In genomic region chr11:17762309-17762974, GRCh38 we compare ENCODE assay signal across 15 cellular contexts. TPM values are rescaled to one million over a fixed set of nuclear protein-coding genes. Genes with fewer than 3 reads are reported as not detected.
A peak's percentile ranks its signal among the peaks of the same experiment; 100 is the strongest.
DNase-seq lines count a peak whose midpoint lies in the region; ATAC-seq lines count a peak whose summit lies in the region.
"Had no signal": no experiment of that assay in that cellular context is flagged by ENCODE, and none has a peak within 500 bp of the region (broad histone marks: within the 10 kb centered on the region; RNA-seq: fewer than 3 reads in every experiment).

No MANE protein-coding gene starts in this region.

- H3K9me3 ChIP-seq in neuronal stem cell (replicated peaks in 1 of 2; ENCODE audit: control insufficient read depth in 2 of 2, insufficient read depth in 1 of 2, low read depth in 1 of 2, low read length in 2 of 2) = no peaks in the 10 kb centered on the region

- no peaks in the 10 kb centered on the region for H3K36me3 Mint-ChIP-seq in activated CD4-positive, alpha-beta T cell treated with anti-CD3 and anti-CD28 coated beads for 36 hours (ENCODE audit: low read depth)
- H3K36me3 Mint-ChIP-seq: activated naive CD8-positive, alpha-beta T cell treated with anti-CD3 and anti-CD28 coated beads, Interleukin-2, amount 10 ng/mL, durations not matched to agents 7 days and 5 days had no signal

- H4K91ac ChIP-seq in neuronal stem cell (ENCODE audit: low read depth, low read length, poor library complexity) = no peak overlapping the region

- H2BK12ac ChIP-seq in neuronal stem cell (ENCODE audit: low read length) = peak overlapping the region; percentile 76

- H3K4me1 Mint-ChIP-seq in activated CD4-positive, alpha-beta T cell treated with anti-CD3 and anti-CD28 coated beads for 36 hours = peaks cover 2% of the 10 kb centered on the region
- H3K4me1 Mint-ChIP-seq: activated naive CD8-positive, alpha-beta T cell treated with anti-CD3 and anti-CD28 coated beads, Interleukin-2, amount 10 ng/mL, durations not matched to agents 7 days and 5 days had no signal

- no peak overlapping the region for H3K4me3 ChIP-seq in neuronal stem cell (ENCODE audit: low read length in 2 of 2)

- no peak overlapping the region for H2AFZ ChIP-seq in neuronal stem cell (ENCODE audit: low read length)

- H3K36me3 ChIP-seq in neuronal stem cell (replicated peaks in 1 of 2; ENCODE audit: control insufficient read depth in 2 of 2, insufficient read depth in 2 of 2, low read length in 2 of 2) = no peaks in the 10 kb centered on the region

- no peaks in the 10 kb centered on the region for H3K79me1 ChIP-seq in neuronal stem cell (ENCODE audit: low read depth, low read length)

- H2BK120ac ChIP-seq in neuronal stem cell (ENCODE audit: low read depth, low read length) = no peak overlapping the region

- no peak overlapping the region for H3K4me3 Mint-ChIP-seq in activated CD4-positive, alpha-beta T cell treated with anti-CD3 and anti-CD28 coated beads for 36 hours
- H3K4me3 Mint-ChIP-seq: activated naive CD8-positive, alpha-beta T cell treated with anti-CD3 and anti-CD28 coated beads, Interleukin-2, amount 10 ng/mL, durations not matched to agents 7 days and 5 days; dendritic cell treated with granulocyte-macrophage colony-stimulating factor and Interleukin-4, amounts not matched to agents 40 ng/mL and 50 ng/mL, for 4 days; H9; T-helper 17 cell had no signal

- no peaks in the 10 kb centered on the region for H3K27me3 ChIP-seq in neuronal stem cell (ENCODE audit: control insufficient read depth in 3 of 3, insufficient read depth in 3 of 3, low read depth in 1 of 3, low read length in 3 of 3)

- H3K27ac ChIP-seq in neuronal stem cell (replicated peaks; ENCODE audit: low read length) = no peak overlapping the region

- no peak overlapping the region for H3K4ac ChIP-seq in neuronal stem cell (ENCODE audit: low read length)

- no peak overlapping the region for H3K23ac ChIP-seq in neuronal stem cell (ENCODE audit: low read depth, low read length, poor library complexity)

- peak; percentile 11 for DNase-seq in activated CD4-positive, alpha-beta T cell treated with anti-CD3 and anti-CD28 coated beads for 36 hours
- no peak for DNase-seq in activated CD4-positive, alpha-beta T cell treated with anti-CD3 and anti-CD28 coated beads for 48 hours
- DNase-seq in NCI-H69 (lab: John Stamatoyannopoulos, UW) (peak; percentile 24), neuronal stem cell (ENCODE audit: low spot score) (no peak), kidney glomerular epithelial cell (lab: John Stamatoyannopoulos, UW) (no peak), NCI-H146 treated with DMSO at 0.1 percent for 48 hours (lab: John Stamatoyannopoulos, UW; ENCODE audit: unreplicated experiment) (no peak), C1 segment of cervical spinal cord (lab: John Stamatoyannopoulos, UW) (no peak)
- DNase-seq: activated naive CD8-positive, alpha-beta T cell treated with anti-CD3 and anti-CD28 coated beads, Interleukin-2, amount 10 ng/mL, durations not matched to agents 7 days and 5 days; H9; NCI-H146; T-helper 17 cell had no signal

- WGBS in neuronal stem cell (ENCODE audit: extremely low coverage in 2 of 2, insufficient read length in 2 of 2, insufficient replicate concordance in 1 of 2), 2 donors = no CpG with 5 or more reads among the region's 17 CpGs

- no peak overlapping the region for H3K4me2 ChIP-seq in neuronal stem cell (ENCODE audit: insufficient read depth, low read length, poor library complexity, severe bottlenecking)

- H3K18ac ChIP-seq in neuronal stem cell (ENCODE audit: low read length) = peak overlapping the region; percentile 61

- peaks cover 3% of the 10 kb centered on the region for H3K27me3 Mint-ChIP-seq in activated CD4-positive, alpha-beta T cell treated with anti-CD3 and anti-CD28 coated beads for 36 hours
- H3K27me3 Mint-ChIP-seq: dendritic cell treated with granulocyte-macrophage colony-stimulating factor and Interleukin-4, amounts not matched to agents 40 ng/mL and 50 ng/mL, for 4 days had no signal

- no peak overlapping the region for H2BK5ac ChIP-seq in neuronal stem cell (ENCODE audit: low read length)

- H3K27ac Mint-ChIP-seq in activated CD4-positive, alpha-beta T cell treated with anti-CD3 and anti-CD28 coated beads for 36 hours = no peak overlapping the region
- H3K27ac Mint-ChIP-seq: activated naive CD8-positive, alpha-beta T cell treated with anti-CD3 and anti-CD28 coated beads, Interleukin-2, amount 10 ng/mL, durations not matched to agents 7 days and 5 days; dendritic cell treated with granulocyte-macrophage colony-stimulating factor and Interleukin-4, amounts not matched to agents 40 ng/mL and 50 ng/mL, for 4 days; T-helper 17 cell had no signal

- POLR2A ChIA-PET in activated CD4-positive, alpha-beta T cell treated with anti-CD3 and anti-CD28 coated beads for 36 hours (lab: Charles Lee) = no interaction called here

- intact Hi-C loops in activated CD4-positive, alpha-beta T cell treated with anti-CD3 and anti-CD28 coated beads for 36 hours (cut with DNase I, micrococcal nuclease) = no loop called here

- CTCF ChIA-PET in activated CD4-positive, alpha-beta T cell treated with anti-CD3 and anti-CD28 coated beads for 36 hours (lab: Charles Lee) = interaction anchor here (0.7 kb wide), 1 partner anchor 79 kb away, joined by 3 read pairs; no protein-coding TSS in a partner anchor

- H2AK5ac ChIP-seq in neuronal stem cell (ENCODE audit: low read depth, low read length) = peak overlapping the region; percentile 90

- H3K14ac ChIP-seq in neuronal stem cell (ENCODE audit: low read length) = no peak overlapping the region

- H2BK15ac ChIP-seq in neuronal stem cell (ENCODE audit: low read length) = peak overlapping the region; percentile 46

- no peak overlapping the region for H4K8ac ChIP-seq in neuronal stem cell (ENCODE audit: low read depth, low read length)

- peaks cover 23 to 24% of the 10 kb centered on the region in 2 donors for H3K4me1 ChIP-seq in neuronal stem cell (ENCODE audit: control insufficient read depth in 2 of 2, insufficient read depth in 1 of 2, low read depth in 1 of 2, low read length in 2 of 2)

- H3K9me3 Mint-ChIP-seq in activated CD4-positive, alpha-beta T cell treated with anti-CD3 and anti-CD28 coated beads for 36 hours (ENCODE audit: low read depth) = no peaks in the 10 kb centered on the region
- H3K9me3 Mint-ChIP-seq: activated naive CD8-positive, alpha-beta T cell treated with anti-CD3 and anti-CD28 coated beads, Interleukin-2, amount 10 ng/mL, durations not matched to agents 7 days and 5 days; dendritic cell treated with granulocyte-macrophage colony-stimulating factor and Interleukin-4, amounts not matched to agents 40 ng/mL and 50 ng/mL, for 4 days; H9 had no signal

- H3K9ac ChIP-seq in neuronal stem cell (ENCODE audit: low read depth, low read length, poor library complexity) = no peak overlapping the region

- peak; percentile 36 for ATAC-seq in activated CD4-positive, alpha-beta T cell treated with anti-CD3 and anti-CD28 coated beads for 36 hours
- peak; percentile 49 for ATAC-seq in HG02798 (IDR thresholded peaks at IDR 0.05; ENCODE audit: poor library complexity, unreplicated experiment)
- ATAC-seq: T-helper 17 cell had no signal

RNA-seq across cellular contexts. Expression of gene KCNC1, which starts 27.9 kb away (rescaled TPM):
- not detected for total RNA-seq in activated CD4-positive, alpha-beta T cell treated with anti-CD3 and anti-CD28 coated beads for 36 hours
- 2.0 TPM for polyA plus RNA-seq in neuronal stem cell (2013, experiment 1 of 2)
- polyA plus RNA-seq in neuronal stem cell (2013, experiment 2 of 2) = 1.9 TPM
- total RNA-seq: A172; activated naive CD8-positive, alpha-beta T cell treated with anti-CD3 and anti-CD28 coated beads, Interleukin-2, amount 10 ng/mL, durations not matched to agents 7 days and 5 days; fibroblast of villous mesenchyme; T-helper 17 cell had no signal

RNA-seq across cellular contexts. Expression of gene MYOD1, which starts 43.1 kb away (rescaled TPM):
- total RNA-seq in activated CD4-positive, alpha-beta T cell treated with anti-CD3 and anti-CD28 coated beads for 36 hours = not detected
- polyA plus RNA-seq in neuronal stem cell (2013, experiment 1 of 2) = not detected
- polyA plus RNA-seq in neuronal stem cell (2013, experiment 2 of 2) = not detected
- total RNA-seq: A172; activated naive CD8-positive, alpha-beta T cell treated with anti-CD3 and anti-CD28 coated beads, Interleukin-2, amount 10 ng/mL, durations not matched to agents 7 days and 5 days; H9; T-helper 17 cell had no signal

Comparison
In these comparisons a context has a peak if more than half of its experiments do, and no peak if none do; other contexts are left out.
1. DNase-seq: peak in activated CD4-positive, alpha-beta T cell treated with anti-CD3 and anti-CD28 coated beads for 36 hours (single experiment) and NCI-H69 (single experiment); none in activated CD4-positive, alpha-beta T cell treated with anti-CD3 and anti-CD28 coated beads for 48 hours (single experiment), neuronal stem cell (single experiment), kidney glomerular epithelial cell (single experiment), NCI-H146 treated with DMSO at 0.1 percent for 48 hours (single experiment) and C1 segment of cervical spinal cord (0 of 14).